In genomic region chr12:49108958-49109404, GRCh38 we compare ENCODE assay signal across 8 cellular contexts. TPM values are rescaled to one million over a fixed set of nuclear protein-coding genes. Genes with fewer than 3 reads are reported as not detected.
DNase-seq lines count a peak whose midpoint lies in the region; ATAC-seq and TF ChIP-seq lines count a peak whose summit lies in the region.

No MANE protein-coding gene starts in this region.

- intact Hi-C loops in ascending aorta (cut with DNase I) = loop anchor here (5.0 kb wide), 1 partner anchor 92 kb away; the partner anchor contains the start of gene PRKAG1

- peak overlapping the region; percentile 99 for H3K4me3 Mint-ChIP-seq in activated T-cell treated with anti-CD3 and anti-CD28 coated beads, Interleukin-2, amount 50 U/mL, for 4 hours

- H3K9ac ChIP-seq in subcutaneous abdominal adipose tissue (ENCODE audit: low read length in 5 of 5) = peak overlapping the region in 4 of 5 donors; percentile 64 to 97 (median 70)

- H3K4me1 Mint-ChIP-seq in activated T-cell treated with anti-CD3 and anti-CD28 coated beads, Interleukin-2, amount 50 U/mL, for 4 hours (ENCODE audit: low read depth) = peaks cover 37% of the 10 kb centered on the region

- H3K27ac ChIP-seq in ascending aorta (peak overlapping the region; percentile 93 to 95), subcutaneous abdominal adipose tissue (ENCODE audit: low read depth, low read length) (peak overlapping the region; percentile 93)

- H3K36me3 ChIP-seq in ascending aorta = peaks cover 16 to 20% of the 10 kb centered on the region in 2 donors
- H3K36me3 ChIP-seq in subcutaneous abdominal adipose tissue (ENCODE audit: control insufficient read depth in 5 of 5, insufficient read depth in 5 of 5, low read length in 5 of 5) = peaks cover 0 to 27% (median 15%) of the 10 kb centered on the region in 5 donors

- peak overlapping the region; percentile 69 to 73 for H3K4me3 ChIP-seq in ascending aorta
- H3K4me3 ChIP-seq in subcutaneous abdominal adipose tissue (ENCODE audit: low read depth in 1 of 5, low read length in 5 of 5) = peak overlapping the region; percentile 85 to 96 (median 92)

- H3K9me3 ChIP-seq in ascending aorta (no peaks in the 10 kb centered on the region), subcutaneous abdominal adipose tissue (ENCODE audit: control insufficient read depth in 5 of 5, low read length in 5 of 5) (no peaks in the 10 kb centered on the region)

- no peak for ATAC-seq in activated T-cell treated with anti-CD3 and anti-CD28 coated beads, Interleukin-2, amount 50 U/mL, for 4 hours
- ATAC-seq in HG03097 (IDR thresholded peaks at IDR 0.05; ENCODE audit: low FRiP score, unreplicated experiment) = no peak
- no peak for ATAC-seq in GM18867 (IDR thresholded peaks at IDR 0.05; ENCODE audit: unreplicated experiment)

- DNase-seq in activated T-cell treated with anti-CD3 and anti-CD28 coated beads, Interleukin-2, amount 50 U/mL, for 4 hours = no peak
- DNase-seq in activated T-cell treated with anti-CD3 and anti-CD28 coated beads, Interleukin-2, amount 50 U/mL, for 48 hours = no peak
- peak in 1 of 2 donors; percentile 83 for DNase-seq in ascending aorta (ENCODE audit: low spot score in 2 of 2)
- peak; percentile 20 for DNase-seq in kidney tubule cell (ENCODE audit: low spot score)
- no peak for DNase-seq in stimulated activated CD4-positive, alpha-beta T cell treated with anti-CD3 and anti-CD28 coated beads, Interleukin-15, amount 100 ng/mL, for 24 hours

- peaks cover 3% of the 10 kb centered on the region for H3K36me3 Mint-ChIP-seq in activated T-cell treated with anti-CD3 and anti-CD28 coated beads, Interleukin-2, amount 50 U/mL, for 4 hours (ENCODE audit: insufficient read depth)

- H3K9me3 Mint-ChIP-seq in activated T-cell treated with anti-CD3 and anti-CD28 coated beads, Interleukin-2, amount 50 U/mL, for 4 hours = no peaks in the 10 kb centered on the region

- H3K4me1 ChIP-seq in ascending aorta = peaks cover 19 to 39% of the 10 kb centered on the region in 2 donors
- H3K4me1 ChIP-seq in subcutaneous abdominal adipose tissue (ENCODE audit: control insufficient read depth in 5 of 5, insufficient read depth in 5 of 5, low read length in 5 of 5) = peaks cover 15 to 61% (median 56%) of the 10 kb centered on the region in 5 donors

- H3K27me3 Mint-ChIP-seq in activated T-cell treated with anti-CD3 and anti-CD28 coated beads, Interleukin-2, amount 50 U/mL, for 4 hours (ENCODE audit: low read depth) = no peaks in the 10 kb centered on the region

- TF ChIP-seq CTCF in ascending aorta (IDR thresholded peaks at IDR 0.05) = no peak

- H3K27me3 ChIP-seq in ascending aorta (no peaks in the 10 kb centered on the region), subcutaneous abdominal adipose tissue (ENCODE audit: control insufficient read depth in 5 of 5, insufficient read depth in 4 of 5, low read length in 5 of 5) (no peaks in the 10 kb centered on the region)

RNA-seq across cellular contexts. Expression of gene LMBR1L, which starts 1.7 kb away (rescaled TPM):
- total RNA-seq in activated T-cell treated with anti-CD3 and anti-CD28 coated beads, Interleukin-2, amount 50 U/mL, for 4 hours = 10 to 100 TPM; 27.5 to 35.5 (median 28.8) TPM
- 74.2 TPM for total RNA-seq in ascending aorta

RNA-seq across cellular contexts. Expression of gene DHH, which starts 14.4 kb away (rescaled TPM):
- total RNA-seq in activated T-cell treated with anti-CD3 and anti-CD28 coated beads, Interleukin-2, amount 50 U/mL, for 4 hours = under 1 TPM in 1 of 3 donors, not detected in 2; 0.11 TPM
- 31.5 TPM for total RNA-seq in ascending aorta

RNA-seq across cellular contexts. Expression of gene TUBA1B, which starts 22.2 kb away (rescaled TPM):
- total RNA-seq in activated T-cell treated with anti-CD3 and anti-CD28 coated beads, Interleukin-2, amount 50 U/mL, for 4 hours = 1,000 to 10,000 TPM; 2,095 to 2,519 (median 2,182) TPM
- 1,333 TPM for total RNA-seq in ascending aorta

RNA-seq across cellular contexts. Expression of gene RHEBL1, which starts 39.2 kb away (rescaled TPM):
- 1 to 10 TPM; 4.5 to 5.2 (median 4.5) TPM for total RNA-seq in activated T-cell treated with anti-CD3 and anti-CD28 coated beads, Interleukin-2, amount 50 U/mL, for 4 hours
- total RNA-seq in ascending aorta = not detected

RNA-seq across cellular contexts. Expression of gene KMT2D, which starts 48.4 kb away (rescaled TPM):
- 100 to 1,000 TPM; 102 to 106 (median 105) TPM for total RNA-seq in activated T-cell treated with anti-CD3 and anti-CD28 coated beads, Interleukin-2, amount 50 U/mL, for 4 hours
- total RNA-seq in ascending aorta = 106 TPM

Comparison
In these comparisons a context has a peak if more than half of its experiments do, and no peak if none do; other contexts are left out.
1. RNA of gene DHH, which starts 14.4 kb away (total RNA-seq): 31.5 TPM in ascending aorta (single experiment); 0.11 TPM in activated T-cell treated with anti-CD3 and anti-CD28 coated beads, Interleukin-2, amount 50 U/mL, for 4 hours; every median in the first group is over 10 times any median in the second.